8 cellular contexts compared by ENCODE assay signal in genomic region chr2:232438951-232439757, GRCh38. TPM values are rescaled to one million over a fixed set of nuclear protein-coding genes. Genes with fewer than 3 reads are reported as not detected.
DNase-seq lines count a peak whose midpoint lies in the region; ATAC-seq and TF ChIP-seq lines count a peak whose summit lies in the region.

No MANE protein-coding gene starts in this region.

- no peaks in the 10 kb centered on the region for H3K79me2 ChIP-seq in DND-41 (ENCODE audit: insufficient read depth, low read length)

- intact Hi-C loops in right lobe of liver (cut with DNase I) = loop anchor here (5.0 to 10.0 kb wide), 3 partner anchors 86 to 537 kb away; partner anchors contain the start of genes CHRND (in 1 of the 2) and PRSS56 (in 1 of the 2)

- H3K27me3 ChIP-seq in DND-41 (ENCODE audit: insufficient read depth, low read length, poor library complexity) (no peaks in the 10 kb centered on the region), NT2/D1 (ENCODE audit: insufficient read depth, insufficient read length) (no peaks in the 10 kb centered on the region), right lobe of liver (no peaks in the 10 kb centered on the region), tibial nerve (no peaks in the 10 kb centered on the region)

- H3K4me3 ChIP-seq in DND-41 (ENCODE audit: low read depth in 1 of 2, low read length in 2 of 2) (no peak overlapping the region), NT2/D1 (ENCODE audit: insufficient read length, low read depth) (no peak overlapping the region), astrocyte of the cerebellum (ENCODE audit: low read depth, low read length) (no peak overlapping the region), right lobe of liver (no peak overlapping the region), tibial nerve (no peak overlapping the region)

- H3K4me2 ChIP-seq in DND-41 (ENCODE audit: insufficient read depth, low read length) = no peak overlapping the region

- H3K27ac ChIP-seq in DND-41 (ENCODE audit: low read length) (no peak overlapping the region), right lobe of liver (no peak overlapping the region), tibial nerve (no peak overlapping the region)

- WGBS in right lobe of liver (ENCODE audit: insufficient coverage, low coverage, low lambda C conversion rate, missing lambda C conversion rate) = no CpG with 5 or more reads among the region's 22 CpGs
- WGBS in tibial nerve, 2 donors = 66 to 71% methylated on average over 7 to 12 of the region's 22 CpGs

- H3K4me1 ChIP-seq in DND-41 (ENCODE audit: insufficient read depth, low read length) = peaks cover 5% of the 10 kb centered on the region
- H3K4me1 ChIP-seq in NT2/D1 (ENCODE audit: insufficient read depth, insufficient read length) = peaks cover 13% of the 10 kb centered on the region
- peaks cover 0 to 4% (median 2%) of the 10 kb centered on the region in 4 donors for H3K4me1 ChIP-seq in right lobe of liver
- H3K4me1 ChIP-seq in tibial nerve = no peaks in the 10 kb centered on the region

- TF ChIP-seq EP300 in tibial nerve (IDR thresholded peaks at IDR 0.05) = no peak

- H4K20me1 ChIP-seq in DND-41 (ENCODE audit: insufficient read depth, low read length) = no peaks in the 10 kb centered on the region

- in situ Hi-C loops in astrocyte of the cerebellum (cut with HindIII; ENCODE audit: low sequenced_read_pairs) = loop anchor here (10.0 kb wide), 1 partner anchor 524 kb away; no protein-coding TSS in a partner anchor

- peak; percentile 57 for DNase-seq in DND-41
- no peak for DNase-seq in NT2/D1 (ENCODE audit: low read depth, low spot score)
- no peak for DNase-seq in astrocyte of the cerebellum (ENCODE audit: low read depth)
- DNase-seq in right lobe of liver = peak in 1 of 3 donors; percentile 47
- DNase-seq in tibial nerve (ENCODE audit: low spot score in 2 of 2) = no peak
- DNase-seq in NCI-H2081 treated with DMSO at 0.1 percent for 48 hours (lab: John Stamatoyannopoulos, UW) = no peak
- no peak for DNase-seq in omental fat pad (ENCODE audit: low spot score)

- H3K9me3 ChIP-seq in DND-41 (ENCODE audit: insufficient read depth, low read length, severe bottlenecking) (no peaks in the 10 kb centered on the region), NT2/D1 (ENCODE audit: insufficient read depth, low read length) (no peaks in the 10 kb centered on the region), right lobe of liver (no peaks in the 10 kb centered on the region), tibial nerve (no peaks in the 10 kb centered on the region)

- TF ChIP-seq POLR2A in right lobe of liver (IDR thresholded peaks at IDR 0.05) (no peak), tibial nerve (IDR thresholded peaks at IDR 0.05) (no peak)

- H3K36me3 ChIP-seq in DND-41 (ENCODE audit: insufficient read depth, low read length) (no peaks in the 10 kb centered on the region), NT2/D1 (ENCODE audit: insufficient read depth, insufficient read length, low read length) (no peaks in the 10 kb centered on the region), right lobe of liver (no peaks in the 10 kb centered on the region), tibial nerve (no peaks in the 10 kb centered on the region)

- no peak overlapping the region for H2AFZ ChIP-seq in DND-41 (ENCODE audit: low read depth, low read length)

- no peak overlapping the region for H3K9ac ChIP-seq in DND-41 (ENCODE audit: low read depth, low read length)
- H3K9ac ChIP-seq in NT2/D1 (ENCODE audit: insufficient read length, low read depth) = peak overlapping the region; percentile 21

- ATAC-seq in DND-41 (ENCODE audit: insufficient read depth, low read depth) (peak; percentile 72), right lobe of liver (peak; percentile 26 to 45 (median 35)), omental fat pad (ENCODE audit: low FRiP score) (no peak), GM18907 (IDR thresholded peaks at IDR 0.05; ENCODE audit: unreplicated experiment) (no peak)

- TF ChIP-seq CTCF in DND-41 (IDR thresholded peaks at IDR 0.05; ENCODE audit: borderline replicate concordance, extremely low read depth, low read length, poor library complexity, severe bottlenecking) (peak; percentile 48), astrocyte of the cerebellum (IDR thresholded peaks at IDR 0.05; ENCODE audit: low read depth, low read length, missing control alignments) (peak; percentile 39), right lobe of liver (IDR thresholded peaks at IDR 0.05) (peak; percentile 42 to 61 (median 54)), tibial nerve (IDR thresholded peaks at IDR 0.05) (peak; percentile 22 to 65 (median 36)), omental fat pad (IDR thresholded peaks at IDR 0.05) (no peak)

RNA-seq across cellular contexts. Expression of gene ALPI, which starts 16.8 kb away (rescaled TPM):
- total RNA-seq in right lobe of liver = under 1 TPM in 2 of 6 experiments, not detected in 4; 0.19 to 0.25 TPM
- not detected for total RNA-seq in tibial nerve
- total RNA-seq in omental fat pad = not detected

RNA-seq across cellular contexts. Expression of gene ALPG, which starts 32.5 kb away (rescaled TPM):
- total RNA-seq in right lobe of liver (not detected), tibial nerve (not detected), omental fat pad (not detected)

RNA-seq across cellular contexts. Expression of gene ECEL1, which starts 48.5 kb away (rescaled TPM):
- total RNA-seq in right lobe of liver = 1 to 10 TPM in 1 of 6 experiments, under 1 TPM in 3, not detected in 2; 0.22 to 1.3 (median 0.83) TPM
- 1 to 10 TPM in 3 of 4 donors, not detected in 1; 1.0 to 7.3 (median 1.8) TPM for total RNA-seq in tibial nerve
- 1 to 10 TPM in 2 of 4 donors, under 1 TPM in 1, not detected in 1; 0.19 to 1.1 (median 1.0) TPM for total RNA-seq in omental fat pad

Comparison
In these comparisons a context has a peak if more than half of its experiments do, and no peak if none do; other contexts are left out.
1. ATAC-seq: peak in DND-41 (single experiment) and right lobe of liver (4 of 4); none in omental fat pad (single experiment) and GM18907 (single experiment).
2. CTCF ChIP-seq: peak in DND-41 (single experiment), astrocyte of the cerebellum (single experiment), right lobe of liver (4 of 4) and tibial nerve (5 of 5); none in omental fat pad (0 of 3).